ENCODE assay signal across 1 cellular context in the genomic region with DNA sequence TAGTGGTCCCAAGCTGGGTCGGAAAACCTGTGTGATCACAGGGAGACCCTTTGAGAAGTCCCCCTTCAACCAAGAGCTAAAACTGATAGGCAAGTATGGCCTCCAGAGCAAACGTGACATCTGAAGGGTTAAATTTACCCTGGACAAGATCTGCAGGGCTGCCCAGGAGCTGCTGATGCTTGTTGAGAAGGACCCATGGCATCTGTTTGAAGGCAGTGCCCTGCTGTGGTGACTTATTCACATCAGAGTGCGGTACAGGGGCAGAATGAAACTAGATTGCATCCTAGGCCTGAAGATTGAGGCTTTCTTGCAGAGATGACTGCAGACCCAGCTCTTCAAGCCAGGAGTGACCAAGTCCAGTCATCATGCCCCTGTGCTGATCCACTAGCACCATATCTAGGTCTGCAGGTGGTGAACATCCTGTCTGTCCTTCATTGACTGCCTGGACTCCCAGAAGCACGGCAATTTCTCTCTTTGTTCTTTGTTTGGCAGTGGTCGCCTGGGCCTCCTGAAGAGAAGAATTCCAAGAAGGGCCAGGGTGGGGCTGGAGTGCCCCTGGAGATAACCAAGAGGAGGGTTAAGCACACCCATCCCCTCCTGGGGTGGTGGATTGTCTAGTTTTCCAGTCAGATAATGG.
A peak's percentile ranks its signal among the peaks of the same experiment; 100 is the strongest.
TF ChIP-seq lines count a peak whose summit lies in the region.

No MANE protein-coding gene starts in this region.

TF ChIP-seq in K562, 482 proteins besides CTCF, POLR2A, EP300 and RAD21 (continued from another document and continues in another):
- TF ChIP-seq, protein P1, sequence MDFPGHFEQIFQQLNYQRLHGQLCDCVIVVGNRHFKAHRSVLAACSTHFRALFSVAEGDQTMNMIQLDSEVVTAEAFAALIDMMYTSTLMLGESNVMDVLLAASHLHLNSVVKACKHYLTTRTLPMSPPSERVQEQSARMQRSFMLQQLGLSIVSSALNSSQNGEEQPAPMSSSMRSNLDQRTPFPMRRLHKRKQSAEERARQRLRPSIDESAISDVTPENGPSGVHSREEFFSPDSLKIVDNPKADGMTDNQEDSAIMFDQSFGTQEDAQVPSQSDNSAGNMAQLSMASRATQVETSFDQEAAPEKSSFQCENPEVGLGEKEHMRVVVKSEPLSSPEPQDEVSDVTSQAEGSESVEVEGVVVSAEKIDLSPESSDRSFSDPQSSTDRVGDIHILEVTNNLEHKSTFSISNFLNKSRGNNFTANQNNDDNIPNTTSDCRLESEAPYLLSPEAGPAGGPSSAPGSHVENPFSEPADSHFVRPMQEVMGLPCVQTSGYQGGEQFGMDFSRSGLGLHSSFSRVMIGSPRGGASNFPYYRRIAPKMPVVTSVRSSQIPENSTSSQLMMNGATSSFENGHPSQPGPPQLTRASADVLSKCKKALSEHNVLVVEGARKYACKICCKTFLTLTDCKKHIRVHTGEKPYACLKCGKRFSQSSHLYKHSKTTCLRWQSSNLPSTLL (IDR thresholded peaks at IDR 0.05) = no peak
- no peak for TF ChIP-seq POU5F1 (IDR thresholded peaks at IDR 0.05; ENCODE audit: borderline replicate concordance, low read depth, low read length, partially characterized antibody)
- TF ChIP-seq TCF7L2 (IDR thresholded peaks at IDR 0.05; ENCODE audit: low read depth, low read length) = no peak
- TF ChIP-seq ASH1L (IDR thresholded peaks at IDR 0.05; ENCODE audit: borderline replicate concordance, low read depth, partially characterized antibody) = no peak
- TF ChIP-seq MAZ (CRISPR knock-in tag; conservative IDR thresholded peaks at IDR 0.05 in 1 of 2, IDR thresholded peaks at IDR 0.05 in 1 of 2) = peak in 1 of 2 experiments; percentile 81; a peak in 2 of 4 replicates
- peak; percentile 72 for TF ChIP-seq EHMT2 (IDR thresholded peaks at IDR 0.05)
- TF ChIP-seq STAG1 (CRISPR knock-in tag; IDR thresholded peaks at IDR 0.05; ENCODE audit: borderline replicate concordance) = no peak
- TF ChIP-seq MECOM (CRISPR knock-in tag; IDR thresholded peaks at IDR 0.05) = 0 out of 2 replicates have a peak, but pooled peaks have one; percentile 65
- TF ChIP-seq TGIF2 (CRISPR knock-in tag; IDR thresholded peaks at IDR 0.05) = no peak
- no peak for TF ChIP-seq RFX7 (CRISPR knock-in tag; IDR thresholded peaks at IDR 0.05)
- TF ChIP-seq TOE1 (IDR thresholded peaks at IDR 0.05; ENCODE audit: borderline replicate concordance) = no peak
- no peak for TF ChIP-seq TOE1 (CRISPR knock-in tag; IDR thresholded peaks at IDR 0.05; ENCODE audit: borderline replicate concordance, low read depth)
- TF ChIP-seq BHLHE40 (IDR thresholded peaks at IDR 0.05; ENCODE audit: low read length) = no peak
- TF ChIP-seq, protein P2, sequence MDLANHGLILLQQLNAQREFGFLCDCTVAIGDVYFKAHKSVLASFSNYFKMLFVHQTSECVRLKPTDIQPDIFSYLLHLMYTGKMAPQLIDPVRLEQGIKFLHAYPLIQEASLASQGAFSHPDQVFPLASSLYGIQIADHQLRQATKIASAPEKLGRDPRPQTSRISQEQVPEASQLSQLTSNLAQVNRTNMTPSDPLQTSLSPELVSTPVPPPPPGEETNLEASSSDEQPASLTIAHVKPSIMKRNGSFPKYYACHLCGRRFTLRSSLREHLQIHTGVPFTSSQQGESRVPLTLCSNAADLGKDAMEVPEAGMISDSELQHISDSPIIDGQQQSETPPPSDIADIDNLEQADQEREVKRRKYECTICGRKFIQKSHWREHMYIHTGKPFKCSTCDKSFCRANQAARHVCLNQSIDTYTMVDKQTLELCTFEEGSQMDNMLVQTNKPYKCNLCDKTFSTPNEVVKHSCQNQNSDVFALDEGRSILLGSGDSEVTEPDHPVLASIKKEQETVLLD (IDR thresholded peaks at IDR 0.05) = peak; percentile 78
- TF ChIP-seq MYNN (IDR thresholded peaks at IDR 0.05) = 0 out of 2 replicates have a peak, but pooled peaks have one; percentile 57
- no peak for TF ChIP-seq MYNN (CRISPR knock-in tag; IDR thresholded peaks at IDR 0.05)
- TF ChIP-seq KAT7 (CRISPR knock-in tag; IDR thresholded peaks at IDR 0.05; ENCODE audit: borderline replicate concordance) = 0 out of 2 replicates have a peak, but pooled peaks have one; percentile 28
- TF ChIP-seq, protein P3, sequence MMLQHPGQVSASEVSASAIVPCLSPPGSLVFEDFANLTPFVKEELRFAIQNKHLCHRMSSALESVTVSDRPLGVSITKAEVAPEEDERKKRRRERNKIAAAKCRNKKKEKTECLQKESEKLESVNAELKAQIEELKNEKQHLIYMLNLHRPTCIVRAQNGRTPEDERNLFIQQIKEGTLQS (IDR thresholded peaks at IDR 0.05) = peak; percentile 21; the same call in 1 of the 2 replicates
- TF ChIP-seq, protein P3 (CRISPR knock-in tag; conservative IDR thresholded peaks at IDR 0.05) = no peak
- no peak for TF ChIP-seq IFI16 (CRISPR knock-in tag; IDR thresholded peaks at IDR 0.05)
- TF ChIP-seq, protein P4, sequence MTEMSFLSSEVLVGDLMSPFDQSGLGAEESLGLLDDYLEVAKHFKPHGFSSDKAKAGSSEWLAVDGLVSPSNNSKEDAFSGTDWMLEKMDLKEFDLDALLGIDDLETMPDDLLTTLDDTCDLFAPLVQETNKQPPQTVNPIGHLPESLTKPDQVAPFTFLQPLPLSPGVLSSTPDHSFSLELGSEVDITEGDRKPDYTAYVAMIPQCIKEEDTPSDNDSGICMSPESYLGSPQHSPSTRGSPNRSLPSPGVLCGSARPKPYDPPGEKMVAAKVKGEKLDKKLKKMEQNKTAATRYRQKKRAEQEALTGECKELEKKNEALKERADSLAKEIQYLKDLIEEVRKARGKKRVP (CRISPR knock-in tag; IDR thresholded peaks at IDR 0.05) = 0 out of 2 replicates have a peak, but pooled peaks have one; percentile 28
- peak; percentile 41; the same call in 1 of the 2 replicates for TF ChIP-seq ZFX (CRISPR knock-in tag; IDR thresholded peaks at IDR 0.05)
- no peak for TF ChIP-seq ZBTB1 (CRISPR knock-in tag; IDR thresholded peaks at IDR 0.05; ENCODE audit: borderline replicate concordance, low read depth)
- TF ChIP-seq RCOR1 (IDR thresholded peaks at IDR 0.05; ENCODE audit: borderline replicate concordance in 1 of 2, low read depth in 2 of 2, low read length in 2 of 2) = peak in 1 of 2 experiments; percentile 51; a peak in 2 of 4 replicates
- TF ChIP-seq SAP30 (IDR thresholded peaks at IDR 0.05; ENCODE audit: borderline replicate concordance, insufficient read depth, low read depth, low read length, poor library complexity, severe bottlenecking) = no peak
- TF ChIP-seq CBFA2T3 (IDR thresholded peaks at IDR 0.05) = peak; percentile 95
- peak; percentile 73 for TF ChIP-seq MTA2 (IDR thresholded peaks at IDR 0.05; ENCODE audit: low read depth)
- no peak for TF ChIP-seq SP2 (IDR thresholded peaks at IDR 0.05; ENCODE audit: extremely low read depth, low read depth, low read length, poor library complexity, severe bottlenecking)
- TF ChIP-seq XRCC3 (IDR thresholded peaks at IDR 0.05) = no peak
- TF ChIP-seq BCOR (IDR thresholded peaks at IDR 0.05) = peak; percentile 43; the same call in 1 of the 2 replicates
- TF ChIP-seq, protein P5, sequence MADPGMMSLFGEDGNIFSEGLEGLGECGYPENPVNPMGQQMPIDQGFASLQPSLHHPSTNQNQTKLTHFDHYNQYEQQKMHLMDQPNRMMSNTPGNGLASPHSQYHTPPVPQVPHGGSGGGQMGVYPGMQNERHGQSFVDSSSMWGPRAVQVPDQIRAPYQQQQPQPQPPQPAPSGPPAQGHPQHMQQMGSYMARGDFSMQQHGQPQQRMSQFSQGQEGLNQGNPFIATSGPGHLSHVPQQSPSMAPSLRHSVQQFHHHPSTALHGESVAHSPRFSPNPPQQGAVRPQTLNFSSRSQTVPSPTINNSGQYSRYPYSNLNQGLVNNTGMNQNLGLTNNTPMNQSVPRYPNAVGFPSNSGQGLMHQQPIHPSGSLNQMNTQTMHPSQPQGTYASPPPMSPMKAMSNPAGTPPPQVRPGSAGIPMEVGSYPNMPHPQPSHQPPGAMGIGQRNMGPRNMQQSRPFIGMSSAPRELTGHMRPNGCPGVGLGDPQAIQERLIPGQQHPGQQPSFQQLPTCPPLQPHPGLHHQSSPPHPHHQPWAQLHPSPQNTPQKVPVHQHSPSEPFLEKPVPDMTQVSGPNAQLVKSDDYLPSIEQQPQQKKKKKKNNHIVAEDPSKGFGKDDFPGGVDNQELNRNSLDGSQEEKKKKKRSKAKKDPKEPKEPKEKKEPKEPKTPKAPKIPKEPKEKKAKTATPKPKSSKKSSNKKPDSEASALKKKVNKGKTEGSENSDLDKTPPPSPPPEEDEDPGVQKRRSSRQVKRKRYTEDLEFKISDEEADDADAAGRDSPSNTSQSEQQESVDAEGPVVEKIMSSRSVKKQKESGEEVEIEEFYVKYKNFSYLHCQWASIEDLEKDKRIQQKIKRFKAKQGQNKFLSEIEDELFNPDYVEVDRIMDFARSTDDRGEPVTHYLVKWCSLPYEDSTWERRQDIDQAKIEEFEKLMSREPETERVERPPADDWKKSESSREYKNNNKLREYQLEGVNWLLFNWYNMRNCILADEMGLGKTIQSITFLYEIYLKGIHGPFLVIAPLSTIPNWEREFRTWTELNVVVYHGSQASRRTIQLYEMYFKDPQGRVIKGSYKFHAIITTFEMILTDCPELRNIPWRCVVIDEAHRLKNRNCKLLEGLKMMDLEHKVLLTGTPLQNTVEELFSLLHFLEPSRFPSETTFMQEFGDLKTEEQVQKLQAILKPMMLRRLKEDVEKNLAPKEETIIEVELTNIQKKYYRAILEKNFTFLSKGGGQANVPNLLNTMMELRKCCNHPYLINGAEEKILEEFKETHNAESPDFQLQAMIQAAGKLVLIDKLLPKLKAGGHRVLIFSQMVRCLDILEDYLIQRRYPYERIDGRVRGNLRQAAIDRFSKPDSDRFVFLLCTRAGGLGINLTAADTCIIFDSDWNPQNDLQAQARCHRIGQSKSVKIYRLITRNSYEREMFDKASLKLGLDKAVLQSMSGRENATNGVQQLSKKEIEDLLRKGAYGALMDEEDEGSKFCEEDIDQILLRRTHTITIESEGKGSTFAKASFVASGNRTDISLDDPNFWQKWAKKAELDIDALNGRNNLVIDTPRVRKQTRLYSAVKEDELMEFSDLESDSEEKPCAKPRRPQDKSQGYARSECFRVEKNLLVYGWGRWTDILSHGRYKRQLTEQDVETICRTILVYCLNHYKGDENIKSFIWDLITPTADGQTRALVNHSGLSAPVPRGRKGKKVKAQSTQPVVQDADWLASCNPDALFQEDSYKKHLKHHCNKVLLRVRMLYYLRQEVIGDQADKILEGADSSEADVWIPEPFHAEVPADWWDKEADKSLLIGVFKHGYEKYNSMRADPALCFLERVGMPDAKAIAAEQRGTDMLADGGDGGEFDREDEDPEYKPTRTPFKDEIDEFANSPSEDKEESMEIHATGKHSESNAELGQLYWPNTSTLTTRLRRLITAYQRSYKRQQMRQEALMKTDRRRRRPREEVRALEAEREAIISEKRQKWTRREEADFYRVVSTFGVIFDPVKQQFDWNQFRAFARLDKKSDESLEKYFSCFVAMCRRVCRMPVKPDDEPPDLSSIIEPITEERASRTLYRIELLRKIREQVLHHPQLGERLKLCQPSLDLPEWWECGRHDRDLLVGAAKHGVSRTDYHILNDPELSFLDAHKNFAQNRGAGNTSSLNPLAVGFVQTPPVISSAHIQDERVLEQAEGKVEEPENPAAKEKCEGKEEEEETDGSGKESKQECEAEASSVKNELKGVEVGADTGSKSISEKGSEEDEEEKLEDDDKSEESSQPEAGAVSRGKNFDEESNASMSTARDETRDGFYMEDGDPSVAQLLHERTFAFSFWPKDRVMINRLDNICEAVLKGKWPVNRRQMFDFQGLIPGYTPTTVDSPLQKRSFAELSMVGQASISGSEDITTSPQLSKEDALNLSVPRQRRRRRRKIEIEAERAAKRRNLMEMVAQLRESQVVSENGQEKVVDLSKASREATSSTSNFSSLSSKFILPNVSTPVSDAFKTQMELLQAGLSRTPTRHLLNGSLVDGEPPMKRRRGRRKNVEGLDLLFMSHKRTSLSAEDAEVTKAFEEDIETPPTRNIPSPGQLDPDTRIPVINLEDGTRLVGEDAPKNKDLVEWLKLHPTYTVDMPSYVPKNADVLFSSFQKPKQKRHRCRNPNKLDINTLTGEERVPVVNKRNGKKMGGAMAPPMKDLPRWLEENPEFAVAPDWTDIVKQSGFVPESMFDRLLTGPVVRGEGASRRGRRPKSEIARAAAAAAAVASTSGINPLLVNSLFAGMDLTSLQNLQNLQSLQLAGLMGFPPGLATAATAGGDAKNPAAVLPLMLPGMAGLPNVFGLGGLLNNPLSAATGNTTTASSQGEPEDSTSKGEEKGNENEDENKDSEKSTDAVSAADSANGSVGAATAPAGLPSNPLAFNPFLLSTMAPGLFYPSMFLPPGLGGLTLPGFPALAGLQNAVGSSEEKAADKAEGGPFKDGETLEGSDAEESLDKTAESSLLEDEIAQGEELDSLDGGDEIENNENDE (IDR thresholded peaks at IDR 0.05; ENCODE audit: low read depth, low read length) = no peak
- TF ChIP-seq NFRKB (IDR thresholded peaks at IDR 0.05; ENCODE audit: low read depth) = peak; percentile 75
- no peak for TF ChIP-seq U2AF1 (optimal IDR thresholded peaks at IDR 0.05; ENCODE audit: low read depth, low read length)
- TF ChIP-seq ZNF696 (CRISPR knock-in tag; conservative IDR thresholded peaks at IDR 0.05) = no peak
